In the genomic region with DNA sequence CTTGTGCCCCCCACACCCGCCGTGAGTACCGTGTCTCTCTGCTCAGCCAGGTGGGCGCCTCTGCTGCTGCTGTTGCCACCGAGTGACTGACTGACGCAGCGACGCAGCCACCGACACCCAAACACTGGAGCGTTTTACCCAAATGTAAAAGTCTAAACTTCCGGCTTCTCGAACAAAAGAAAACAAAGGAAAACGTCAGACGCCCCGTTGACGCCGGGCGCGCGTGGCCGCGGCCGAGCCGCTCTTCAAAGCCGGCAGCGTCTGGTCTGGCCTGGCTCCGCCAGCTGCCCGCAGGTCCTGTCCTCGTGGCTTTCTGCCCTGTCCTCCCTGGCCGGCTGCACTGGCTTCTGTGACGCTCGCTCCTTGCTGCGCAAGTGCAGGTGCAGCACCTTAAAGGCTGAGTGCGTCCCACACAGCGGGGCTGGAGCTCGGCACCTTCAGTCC, we compare ENCODE assay signal across 8 cellular contexts.
DNase-seq lines count a peak whose midpoint lies in the region; ATAC-seq and TF ChIP-seq lines count a peak whose summit lies in the region.

No MANE protein-coding gene starts in this region.

- DNase-seq in GM13977 (ENCODE audit: low spot score) (peak; percentile 84), NCI-H2107 treated with DMSO at 0.1 percent for 48 hours (lab: John Stamatoyannopoulos, UW; ENCODE audit: unreplicated experiment) (peak; percentile 74), epithelial cell of esophagus (ENCODE audit: low read depth) (peak; percentile 24), SIG-M5 treated with dmso at 0.1 percent for 504 hours (lab: John Stamatoyannopoulos, UW; ENCODE audit: unreplicated experiment) (no peak)
- peak in 2 of 3 experiments; percentile 28 to 39 for DNase-seq in activated CD8-positive, alpha-beta memory T cell treated with anti-CD3 and anti-CD28 coated beads for 48 hours (ENCODE audit: low read depth in 2 of 3, low spot score in 2 of 3)
- peak; percentile 36 for DNase-seq in stimulated activated CD8-positive, alpha-beta memory T cell treated with anti-CD3 and anti-CD28 coated beads, Interleukin-7, amount 100 ng/mL, for 24 hours (ENCODE audit: low read depth)

- H3K27ac ChIP-seq in muscle layer of duodenum (ENCODE audit: low read length) = no peak overlapping the region

- no peaks in the 10 kb centered on the region for H3K9me3 ChIP-seq in muscle layer of duodenum (ENCODE audit: control insufficient read depth in 1 of 2, low read length in 2 of 2)

- in situ Hi-C loops in GM13977 (cut with MboI; ENCODE audit: low pct_unique_long_range_greater_than_20kb, low sequenced_read_pairs, unreplicated experiment) = no loop called here

- no peak for TF ChIP-seq CTCF in GM13977 (IDR thresholded peaks at IDR 0.05; ENCODE audit: extremely low read depth, insufficient read depth, missing control alignments)
- no peak for TF ChIP-seq CTCF in epithelial cell of esophagus (IDR thresholded peaks at IDR 0.05; ENCODE audit: insufficient read depth, low read depth, low read length, missing control alignments)

- peaks cover 12% of the 10 kb centered on the region for H3K27me3 ChIP-seq in muscle layer of duodenum (ENCODE audit: low read depth, low read length)

- ATAC-seq in HG02678 (IDR thresholded peaks at IDR 0.05; ENCODE audit: unreplicated experiment) = peak; percentile 51

- H3K4me3 ChIP-seq in epithelial cell of esophagus (ENCODE audit: low read length) = peak overlapping the region; percentile 54
- peak overlapping the region; percentile 68 to 87 for H3K4me3 ChIP-seq in muscle layer of duodenum (ENCODE audit: low read depth in 1 of 2, low read length in 2 of 2)

- H3K36me3 ChIP-seq in muscle layer of duodenum (ENCODE audit: control insufficient read depth in 1 of 2, insufficient read depth in 2 of 2, low read length in 2 of 2) = no peaks in the 10 kb centered on the region

- peaks cover 0 to 7% of the 10 kb centered on the region in 2 donors for H3K4me1 ChIP-seq in muscle layer of duodenum (ENCODE audit: control insufficient read depth in 1 of 2, insufficient read depth in 2 of 2, low read length in 2 of 2)
